In the genomic region with DNA sequence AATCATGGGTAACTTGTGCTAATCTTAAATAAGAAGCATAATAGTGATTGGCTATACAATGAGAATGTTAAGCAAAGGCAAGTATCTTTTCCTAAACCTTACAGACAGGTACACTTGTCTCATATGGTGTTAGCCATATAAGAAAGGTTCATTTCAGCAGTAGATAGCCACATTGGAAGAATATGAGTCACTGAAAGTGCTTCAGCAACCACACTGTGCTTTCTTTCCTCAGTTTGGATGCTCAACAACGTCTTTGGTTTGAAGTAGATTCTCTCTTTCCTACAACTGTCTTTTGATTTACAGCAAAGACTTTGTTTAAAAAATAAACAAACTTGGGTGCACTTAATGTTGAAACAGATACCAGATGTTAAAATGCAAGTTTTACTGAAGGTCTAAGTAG, we compare ENCODE assay signal across 11 cellular contexts. TPM values are rescaled to one million over a fixed set of nuclear protein-coding genes. Genes with fewer than 3 reads are reported as not detected.
A peak's percentile ranks its signal among the peaks of the same experiment; 100 is the strongest.
DNase-seq lines count a peak whose midpoint lies in the region; ATAC-seq, FAIRE-seq and TF ChIP-seq lines count a peak whose summit lies in the region.
"Had no signal": no experiment of that assay in that cellular context is flagged by ENCODE, and none has a peak within 500 bp of the region (broad histone marks: within the 10 kb centered on the region; RNA-seq: fewer than 3 reads in every experiment).

No MANE protein-coding gene starts in this region.

- POLR2A ChIA-PET in GM10248 (lab: Yijun Ruan, JAX): no interaction called here
- POLR2A ChIA-PET in CD8-positive, alpha-beta memory T cell (lab: Charles Lee): no interaction called here

- peaks cover 43 to 79% (median 79%) of the 10 kb centered on the region in 3 donors for H3K4me1 Mint-ChIP-seq in CD8-positive, alpha-beta memory T cell

- no peaks in the 10 kb centered on the region for H3K36me3 ChIP-seq in CD8-positive, alpha-beta memory T cell (ENCODE audit: insufficient read depth, low read length)
- H3K36me3 ChIP-seq in pancreas: no peaks in the 10 kb centered on the region
- no peaks in the 10 kb centered on the region for H3K36me3 ChIP-seq in sigmoid colon
- H3K36me3 ChIP-seq: esophagus squamous epithelium had no signal

- no peak overlapping the region for H3K4me3 ChIP-seq in CD8-positive, alpha-beta memory T cell (ENCODE audit: low read length)
- H3K4me3 ChIP-seq in pancreas: no peak overlapping the region
- H3K4me3 ChIP-seq in sigmoid colon: no peak overlapping the region
- H3K4me3 ChIP-seq: esophagus squamous epithelium, lung had no signal

- WGBS in pancreas, 2 donors: 81 to 88% methylated on average over 1 of the region's 1 CpG
- 62 to 75% methylated on average over 1 of the region's 1 CpG for WGBS in sigmoid colon, 2 donors

- TF ChIP-seq CTCF in GM10248 (IDR thresholded peaks at IDR 0.05; ENCODE audit: control extremely low read depth, extremely low read depth, low read depth, missing control alignments): no peak
- TF ChIP-seq CTCF in pancreas (IDR thresholded peaks at IDR 0.05): no peak
- no peak for TF ChIP-seq CTCF in sigmoid colon (IDR thresholded peaks at IDR 0.05)

- peaks cover 25 to 45% (median 45%) of the 10 kb centered on the region in 3 donors for H3K36me3 Mint-ChIP-seq in CD8-positive, alpha-beta memory T cell

- DNase-seq in GM10248 (ENCODE audit: extremely low spot score): peak; percentile 32
- DNase-seq in CD8-positive, alpha-beta memory T cell: no peak
- no peak for DNase-seq in pancreas
- DNase-seq in sigmoid colon: no peak
- no peak for DNase-seq in NCI-H146 treated with DMSO at 0.1 percent for 48 hours (lab: John Stamatoyannopoulos, UW; ENCODE audit: unreplicated experiment)
- DNase-seq: CD8-positive, alpha-beta T cell; esophagus squamous epithelium had no signal

- TF ChIP-seq EP300 in sigmoid colon (IDR thresholded peaks at IDR 0.05): no peak

- ATAC-seq in GM19035 (IDR thresholded peaks at IDR 0.05; ENCODE audit: unreplicated experiment) (peak; percentile 69), HG02759 (IDR thresholded peaks at IDR 0.05; ENCODE audit: unreplicated experiment) (peak; percentile 74), HG03565 (IDR thresholded peaks at IDR 0.05; ENCODE audit: unreplicated experiment) (peak; percentile 80), pancreas (no peak)
- ATAC-seq: CD8-positive, alpha-beta T cell had no signal

- intact Hi-C loops in pancreas (cut with DNase I): no loop called here
- intact Hi-C loops in sigmoid colon (cut with DNase I): no loop called here

- H3K27me3 ChIP-seq in CD8-positive, alpha-beta memory T cell (ENCODE audit: insufficient read depth, low read length, poor library complexity, severe bottlenecking): no peaks in the 10 kb centered on the region
- H3K27me3 ChIP-seq in pancreas (no peaks in the 10 kb centered on the region), sigmoid colon (no peaks in the 10 kb centered on the region)
- H3K27me3 ChIP-seq: esophagus squamous epithelium had no signal

- peaks cover 31% of the 10 kb centered on the region for H3K4me1 ChIP-seq in CD8-positive, alpha-beta memory T cell (ENCODE audit: insufficient read depth, low read length)
- H3K4me1 ChIP-seq in pancreas: no peaks in the 10 kb centered on the region
- H3K4me1 ChIP-seq in sigmoid colon: no peaks in the 10 kb centered on the region
- H3K4me1 ChIP-seq: esophagus squamous epithelium had no signal

- FAIRE-seq in pancreas (lab: Jason Lieb, UNC): no peak

- H3K9me3 ChIP-seq in CD8-positive, alpha-beta memory T cell (ENCODE audit: low read length): peaks cover 8% of the 10 kb centered on the region
- H3K9me3 ChIP-seq in pancreas: peaks cover 0 to 6% (median 0%) of the 10 kb centered on the region in 4 donors
- H3K9me3 ChIP-seq in sigmoid colon: peaks cover 0 to 9% (median 7%) of the 10 kb centered on the region in 4 donors

- peaks cover 0 to 2% of the 10 kb centered on the region in 2 donors for H3K27me3 Mint-ChIP-seq in CD8-positive, alpha-beta memory T cell

- CTCF ChIA-PET in GM10248 (lab: Yijun Ruan, JAX): no interaction called here
- CTCF ChIA-PET in CD8-positive, alpha-beta memory T cell (lab: Charles Lee): no interaction called here

- TF ChIP-seq POLR2A in sigmoid colon (IDR thresholded peaks at IDR 0.05): no peak

- H3K27ac ChIP-seq in CD8-positive, alpha-beta memory T cell (ENCODE audit: low read depth, low read length): no peak overlapping the region
- H3K27ac ChIP-seq in pancreas: no peak overlapping the region
- no peak overlapping the region for H3K27ac ChIP-seq in sigmoid colon
- H3K27ac ChIP-seq: esophagus squamous epithelium had no signal

- H3K27ac Mint-ChIP-seq in CD8-positive, alpha-beta memory T cell: no peak overlapping the region
- H3K27ac Mint-ChIP-seq: CD8-positive, alpha-beta T cell had no signal

- peaks cover 14 to 39% (median 33%) of the 10 kb centered on the region in 5 donors for H3K9me3 Mint-ChIP-seq in CD8-positive, alpha-beta memory T cell

- no peak overlapping the region for H3K4me3 Mint-ChIP-seq in CD8-positive, alpha-beta memory T cell
- H3K4me3 Mint-ChIP-seq: CD8-positive, alpha-beta T cell had no signal

RNA-seq across cellular contexts. Expression of a gene that starts 8.9 kb away (rescaled TPM):
- 10 to 100 TPM; 51.8 to 53.8 TPM for total RNA-seq in CD8-positive, alpha-beta memory T cell
- polyA plus RNA-seq in CD8-positive, alpha-beta memory T cell: 7.6 TPM
- total RNA-seq in pancreas: 1 to 10 TPM; 3.8 to 6.9 (median 4.9) TPM
- 1 to 10 TPM; 3.5 to 3.6 TPM for polyA plus RNA-seq in pancreas
- 10 to 100 TPM; 15.2 to 21.4 (median 17.9) TPM for total RNA-seq in sigmoid colon
- 1 to 10 TPM; 1.2 to 4.8 (median 1.2) TPM for polyA plus RNA-seq in sigmoid colon

Comparison
In these comparisons a context has a peak if more than half of its experiments do, and no peak if none do; other contexts are left out.
1. ATAC-seq: peak in GM19035 (single experiment), HG02759 (single experiment) and HG03565 (single experiment); none in pancreas (0 of 4).